ENCODE assay signal across 1 cellular context in the genomic region with DNA sequence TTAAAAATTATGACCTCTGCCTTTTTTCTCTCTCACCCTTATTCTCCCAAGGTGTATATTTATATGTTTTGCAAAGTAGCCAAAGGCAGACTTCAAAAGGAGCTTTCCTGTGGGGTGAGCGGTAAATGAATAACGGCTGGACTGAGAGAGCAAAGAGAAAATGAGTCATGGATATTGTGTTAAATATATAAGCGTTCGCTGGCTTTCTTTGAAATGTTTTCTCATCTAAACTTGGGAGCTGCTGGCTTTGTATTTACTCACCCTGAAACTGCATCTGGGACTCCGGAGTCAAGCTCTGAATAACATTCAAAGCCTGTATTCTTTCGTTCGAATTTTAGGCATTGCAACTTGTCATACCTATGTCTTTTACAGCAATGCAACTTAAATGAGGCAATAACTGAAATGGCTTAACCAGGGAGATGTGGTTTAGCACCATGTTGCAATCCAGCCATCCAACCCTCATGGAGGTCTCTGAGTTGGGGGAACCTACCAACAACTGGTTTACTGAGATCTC.
A peak's percentile ranks its signal among the peaks of the same experiment; 100 is the strongest.
TF ChIP-seq lines count a peak whose summit lies in the region.

No MANE protein-coding gene starts in this region.

TF ChIP-seq in HepG2, 621 proteins besides CTCF, POLR2A, EP300 and RAD21 (continues in another document):
- TF ChIP-seq ZNF773 (CRISPR knock-in tag; IDR thresholded peaks at IDR 0.05; ENCODE audit: borderline replicate concordance) (no peak), NR3C1 (CRISPR knock-in tag; IDR thresholded peaks at IDR 0.05) (no peak), ZNF746 (CRISPR knock-in tag; IDR thresholded peaks at IDR 0.05) (no peak), SMAD1 (CRISPR knock-in tag; IDR thresholded peaks at IDR 0.05; ENCODE audit: borderline replicate concordance, low read depth) (no peak), ZNF737 (CRISPR knock-in tag; IDR thresholded peaks at IDR 0.05; ENCODE audit: borderline replicate concordance) (no peak), ZNF569 (CRISPR knock-in tag; IDR thresholded peaks at IDR 0.05; ENCODE audit: borderline replicate concordance) (no peak), ETV5 (CRISPR knock-in tag; IDR thresholded peaks at IDR 0.05; ENCODE audit: borderline replicate concordance) (no peak; the same call in 1 of the 2 replicates), CHCHD3 (CRISPR knock-in tag; IDR thresholded peaks at IDR 0.05) (no peak), ZBTB7A (CRISPR knock-in tag; IDR thresholded peaks at IDR 0.05) (no peak), NONO (IDR thresholded peaks at IDR 0.05) (no peak), NONO (CRISPR knock-in tag; conservative IDR thresholded peaks at IDR 0.05) (no peak), SOX6 (IDR thresholded peaks at IDR 0.05) (no peak), SOX6 (CRISPR knock-in tag; IDR thresholded peaks at IDR 0.05) (peak; percentile 88), ZNF768 (CRISPR knock-in tag; IDR thresholded peaks at IDR 0.05) (no peak), MZF1 (CRISPR knock-in tag; IDR thresholded peaks at IDR 0.05; ENCODE audit: borderline replicate concordance) (no peak), JUN (CRISPR knock-in tag; IDR thresholded peaks at IDR 0.05) (peak; percentile 70; the same call in 1 of the 2 replicates), ZNF549 (CRISPR knock-in tag; IDR thresholded peaks at IDR 0.05) (no peak), MATR3 (CRISPR knock-in tag; IDR thresholded peaks at IDR 0.05) (no peak), FOXA3 (CRISPR knock-in tag; IDR thresholded peaks at IDR 0.05) (peak; percentile 71), ZNF781 (CRISPR knock-in tag; IDR thresholded peaks at IDR 0.05; ENCODE audit: borderline replicate concordance, not compliant biosample characterization) (peak; percentile 67), SIX1 (CRISPR knock-in tag; IDR thresholded peaks at IDR 0.05; ENCODE audit: borderline replicate concordance) (peak; percentile 51; the same call in 1 of the 2 replicates)
- TF ChIP-seq, protein P1, sequence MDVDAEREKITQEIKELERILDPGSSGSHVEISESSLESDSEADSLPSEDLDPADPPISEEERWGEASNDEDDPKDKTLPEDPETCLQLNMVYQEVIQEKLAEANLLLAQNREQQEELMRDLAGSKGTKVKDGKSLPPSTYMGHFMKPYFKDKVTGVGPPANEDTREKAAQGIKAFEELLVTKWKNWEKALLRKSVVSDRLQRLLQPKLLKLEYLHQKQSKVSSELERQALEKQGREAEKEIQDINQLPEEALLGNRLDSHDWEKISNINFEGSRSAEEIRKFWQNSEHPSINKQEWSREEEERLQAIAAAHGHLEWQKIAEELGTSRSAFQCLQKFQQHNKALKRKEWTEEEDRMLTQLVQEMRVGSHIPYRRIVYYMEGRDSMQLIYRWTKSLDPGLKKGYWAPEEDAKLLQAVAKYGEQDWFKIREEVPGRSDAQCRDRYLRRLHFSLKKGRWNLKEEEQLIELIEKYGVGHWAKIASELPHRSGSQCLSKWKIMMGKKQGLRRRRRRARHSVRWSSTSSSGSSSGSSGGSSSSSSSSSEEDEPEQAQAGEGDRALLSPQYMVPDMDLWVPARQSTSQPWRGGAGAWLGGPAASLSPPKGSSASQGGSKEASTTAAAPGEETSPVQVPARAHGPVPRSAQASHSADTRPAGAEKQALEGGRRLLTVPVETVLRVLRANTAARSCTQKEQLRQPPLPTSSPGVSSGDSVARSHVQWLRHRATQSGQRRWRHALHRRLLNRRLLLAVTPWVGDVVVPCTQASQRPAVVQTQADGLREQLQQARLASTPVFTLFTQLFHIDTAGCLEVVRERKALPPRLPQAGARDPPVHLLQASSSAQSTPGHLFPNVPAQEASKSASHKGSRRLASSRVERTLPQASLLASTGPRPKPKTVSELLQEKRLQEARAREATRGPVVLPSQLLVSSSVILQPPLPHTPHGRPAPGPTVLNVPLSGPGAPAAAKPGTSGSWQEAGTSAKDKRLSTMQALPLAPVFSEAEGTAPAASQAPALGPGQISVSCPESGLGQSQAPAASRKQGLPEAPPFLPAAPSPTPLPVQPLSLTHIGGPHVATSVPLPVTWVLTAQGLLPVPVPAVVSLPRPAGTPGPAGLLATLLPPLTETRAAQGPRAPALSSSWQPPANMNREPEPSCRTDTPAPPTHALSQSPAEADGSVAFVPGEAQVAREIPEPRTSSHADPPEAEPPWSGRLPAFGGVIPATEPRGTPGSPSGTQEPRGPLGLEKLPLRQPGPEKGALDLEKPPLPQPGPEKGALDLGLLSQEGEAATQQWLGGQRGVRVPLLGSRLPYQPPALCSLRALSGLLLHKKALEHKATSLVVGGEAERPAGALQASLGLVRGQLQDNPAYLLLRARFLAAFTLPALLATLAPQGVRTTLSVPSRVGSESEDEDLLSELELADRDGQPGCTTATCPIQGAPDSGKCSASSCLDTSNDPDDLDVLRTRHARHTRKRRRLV (CRISPR knock-in tag; IDR thresholded peaks at IDR 0.05): no peak
- TF ChIP-seq, protein P2, sequence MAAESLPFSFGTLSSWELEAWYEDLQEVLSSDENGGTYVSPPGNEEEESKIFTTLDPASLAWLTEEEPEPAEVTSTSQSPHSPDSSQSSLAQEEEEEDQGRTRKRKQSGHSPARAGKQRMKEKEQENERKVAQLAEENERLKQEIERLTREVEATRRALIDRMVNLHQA (CRISPR knock-in tag; IDR thresholded peaks at IDR 0.05): no peak
- TF ChIP-seq, protein P3, sequence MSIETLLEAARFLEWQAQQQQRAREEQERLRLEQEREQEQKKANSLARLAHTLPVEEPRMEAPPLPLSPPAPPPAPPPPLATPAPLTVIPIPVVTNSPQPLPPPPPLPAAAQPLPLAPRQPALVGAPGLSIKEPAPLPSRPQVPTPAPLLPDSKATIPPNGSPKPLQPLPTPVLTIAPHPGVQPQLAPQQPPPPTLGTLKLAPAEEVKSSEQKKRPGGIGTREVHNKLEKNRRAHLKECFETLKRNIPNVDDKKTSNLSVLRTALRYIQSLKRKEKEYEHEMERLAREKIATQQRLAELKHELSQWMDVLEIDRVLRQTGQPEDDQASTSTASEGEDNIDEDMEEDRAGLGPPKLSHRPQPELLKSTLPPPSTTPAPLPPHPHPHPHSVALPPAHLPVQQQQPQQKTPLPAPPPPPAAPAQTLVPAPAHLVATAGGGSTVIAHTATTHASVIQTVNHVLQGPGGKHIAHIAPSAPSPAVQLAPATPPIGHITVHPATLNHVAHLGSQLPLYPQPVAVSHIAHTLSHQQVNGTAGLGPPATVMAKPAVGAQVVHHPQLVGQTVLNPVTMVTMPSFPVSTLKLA (IDR thresholded peaks at IDR 0.05): no peak
- TF ChIP-seq, protein P4, sequence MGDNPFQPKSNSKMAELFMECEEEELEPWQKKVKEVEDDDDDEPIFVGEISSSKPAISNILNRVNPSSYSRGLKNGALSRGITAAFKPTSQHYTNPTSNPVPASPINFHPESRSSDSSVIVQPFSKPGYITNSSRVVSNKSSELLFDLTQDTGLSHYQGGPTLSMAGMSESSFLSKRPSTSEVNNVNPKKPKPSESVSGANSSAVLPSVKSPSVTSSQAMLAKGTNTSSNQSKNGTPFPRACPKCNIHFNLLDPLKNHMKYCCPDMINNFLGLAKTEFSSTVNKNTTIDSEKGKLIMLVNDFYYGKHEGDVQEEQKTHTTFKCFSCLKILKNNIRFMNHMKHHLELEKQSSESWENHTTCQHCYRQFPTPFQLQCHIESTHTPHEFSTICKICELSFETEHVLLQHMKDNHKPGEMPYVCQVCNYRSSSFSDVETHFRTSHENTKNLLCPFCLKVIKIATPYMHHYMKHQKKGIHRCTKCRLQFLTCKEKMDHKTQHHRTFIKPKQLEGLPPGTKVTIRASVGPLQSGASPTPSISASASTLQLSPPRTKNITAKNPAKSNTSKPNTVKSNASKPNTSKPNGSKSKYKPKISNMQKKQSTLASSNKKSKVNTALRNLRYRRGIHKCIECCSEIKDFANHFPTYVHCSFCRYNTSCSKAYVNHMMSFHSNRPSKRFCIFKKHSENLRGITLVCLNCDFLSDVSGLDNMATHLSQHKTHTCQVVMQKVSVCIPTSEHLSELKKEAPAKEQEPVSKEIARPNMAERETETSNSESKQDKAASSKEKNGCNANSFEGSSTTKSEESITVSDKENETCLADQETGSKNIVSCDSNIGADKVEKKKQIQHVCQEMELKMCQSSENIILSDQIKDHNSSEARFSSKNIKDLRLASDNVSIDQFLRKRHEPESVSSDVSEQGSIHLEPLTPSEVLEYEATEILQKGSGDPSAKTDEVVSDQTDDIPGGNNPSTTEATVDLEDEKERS (CRISPR knock-in tag; IDR thresholded peaks at IDR 0.05): peak; percentile 83
- TF ChIP-seq, protein P5, sequence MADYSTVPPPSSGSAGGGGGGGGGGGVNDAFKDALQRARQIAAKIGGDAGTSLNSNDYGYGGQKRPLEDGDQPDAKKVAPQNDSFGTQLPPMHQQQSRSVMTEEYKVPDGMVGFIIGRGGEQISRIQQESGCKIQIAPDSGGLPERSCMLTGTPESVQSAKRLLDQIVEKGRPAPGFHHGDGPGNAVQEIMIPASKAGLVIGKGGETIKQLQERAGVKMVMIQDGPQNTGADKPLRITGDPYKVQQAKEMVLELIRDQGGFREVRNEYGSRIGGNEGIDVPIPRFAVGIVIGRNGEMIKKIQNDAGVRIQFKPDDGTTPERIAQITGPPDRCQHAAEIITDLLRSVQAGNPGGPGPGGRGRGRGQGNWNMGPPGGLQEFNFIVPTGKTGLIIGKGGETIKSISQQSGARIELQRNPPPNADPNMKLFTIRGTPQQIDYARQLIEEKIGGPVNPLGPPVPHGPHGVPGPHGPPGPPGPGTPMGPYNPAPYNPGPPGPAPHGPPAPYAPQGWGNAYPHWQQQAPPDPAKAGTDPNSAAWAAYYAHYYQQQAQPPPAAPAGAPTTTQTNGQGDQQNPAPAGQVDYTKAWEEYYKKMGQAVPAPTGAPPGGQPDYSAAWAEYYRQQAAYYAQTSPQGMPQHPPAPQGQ (CRISPR knock-in tag; IDR thresholded peaks at IDR 0.05; ENCODE audit: borderline replicate concordance): no peak
- TF ChIP-seq, protein P6, sequence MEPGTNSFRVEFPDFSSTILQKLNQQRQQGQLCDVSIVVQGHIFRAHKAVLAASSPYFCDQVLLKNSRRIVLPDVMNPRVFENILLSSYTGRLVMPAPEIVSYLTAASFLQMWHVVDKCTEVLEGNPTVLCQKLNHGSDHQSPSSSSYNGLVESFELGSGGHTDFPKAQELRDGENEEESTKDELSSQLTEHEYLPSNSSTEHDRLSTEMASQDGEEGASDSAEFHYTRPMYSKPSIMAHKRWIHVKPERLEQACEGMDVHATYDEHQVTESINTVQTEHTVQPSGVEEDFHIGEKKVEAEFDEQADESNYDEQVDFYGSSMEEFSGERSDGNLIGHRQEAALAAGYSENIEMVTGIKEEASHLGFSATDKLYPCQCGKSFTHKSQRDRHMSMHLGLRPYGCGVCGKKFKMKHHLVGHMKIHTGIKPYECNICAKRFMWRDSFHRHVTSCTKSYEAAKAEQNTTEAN (CRISPR knock-in tag; conservative IDR thresholded peaks at IDR 0.05): peak; percentile 76
- TF ChIP-seq, protein P7, sequence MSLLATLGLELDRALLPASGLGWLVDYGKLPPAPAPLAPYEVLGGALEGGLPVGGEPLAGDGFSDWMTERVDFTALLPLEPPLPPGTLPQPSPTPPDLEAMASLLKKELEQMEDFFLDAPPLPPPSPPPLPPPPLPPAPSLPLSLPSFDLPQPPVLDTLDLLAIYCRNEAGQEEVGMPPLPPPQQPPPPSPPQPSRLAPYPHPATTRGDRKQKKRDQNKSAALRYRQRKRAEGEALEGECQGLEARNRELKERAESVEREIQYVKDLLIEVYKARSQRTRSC (CRISPR knock-in tag; IDR thresholded peaks at IDR 0.05; ENCODE audit: low read depth): no peak
- TF ChIP-seq, protein P8, sequence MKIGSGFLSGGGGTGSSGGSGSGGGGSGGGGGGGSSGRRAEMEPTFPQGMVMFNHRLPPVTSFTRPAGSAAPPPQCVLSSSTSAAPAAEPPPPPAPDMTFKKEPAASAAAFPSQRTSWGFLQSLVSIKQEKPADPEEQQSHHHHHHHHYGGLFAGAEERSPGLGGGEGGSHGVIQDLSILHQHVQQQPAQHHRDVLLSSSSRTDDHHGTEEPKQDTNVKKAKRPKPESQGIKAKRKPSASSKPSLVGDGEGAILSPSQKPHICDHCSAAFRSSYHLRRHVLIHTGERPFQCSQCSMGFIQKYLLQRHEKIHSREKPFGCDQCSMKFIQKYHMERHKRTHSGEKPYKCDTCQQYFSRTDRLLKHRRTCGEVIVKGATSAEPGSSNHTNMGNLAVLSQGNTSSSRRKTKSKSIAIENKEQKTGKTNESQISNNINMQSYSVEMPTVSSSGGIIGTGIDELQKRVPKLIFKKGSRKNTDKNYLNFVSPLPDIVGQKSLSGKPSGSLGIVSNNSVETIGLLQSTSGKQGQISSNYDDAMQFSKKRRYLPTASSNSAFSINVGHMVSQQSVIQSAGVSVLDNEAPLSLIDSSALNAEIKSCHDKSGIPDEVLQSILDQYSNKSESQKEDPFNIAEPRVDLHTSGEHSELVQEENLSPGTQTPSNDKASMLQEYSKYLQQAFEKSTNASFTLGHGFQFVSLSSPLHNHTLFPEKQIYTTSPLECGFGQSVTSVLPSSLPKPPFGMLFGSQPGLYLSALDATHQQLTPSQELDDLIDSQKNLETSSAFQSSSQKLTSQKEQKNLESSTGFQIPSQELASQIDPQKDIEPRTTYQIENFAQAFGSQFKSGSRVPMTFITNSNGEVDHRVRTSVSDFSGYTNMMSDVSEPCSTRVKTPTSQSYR (CRISPR knock-in tag; IDR thresholded peaks at IDR 0.05; ENCODE audit: borderline replicate concordance): no peak; the same call in 1 of the 2 replicates
- TF ChIP-seq, protein P9, sequence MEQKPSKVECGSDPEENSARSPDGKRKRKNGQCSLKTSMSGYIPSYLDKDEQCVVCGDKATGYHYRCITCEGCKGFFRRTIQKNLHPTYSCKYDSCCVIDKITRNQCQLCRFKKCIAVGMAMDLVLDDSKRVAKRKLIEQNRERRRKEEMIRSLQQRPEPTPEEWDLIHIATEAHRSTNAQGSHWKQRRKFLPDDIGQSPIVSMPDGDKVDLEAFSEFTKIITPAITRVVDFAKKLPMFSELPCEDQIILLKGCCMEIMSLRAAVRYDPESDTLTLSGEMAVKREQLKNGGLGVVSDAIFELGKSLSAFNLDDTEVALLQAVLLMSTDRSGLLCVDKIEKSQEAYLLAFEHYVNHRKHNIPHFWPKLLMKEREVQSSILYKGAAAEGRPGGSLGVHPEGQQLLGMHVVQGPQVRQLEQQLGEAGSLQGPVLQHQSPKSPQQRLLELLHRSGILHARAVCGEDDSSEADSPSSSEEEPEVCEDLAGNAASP (CRISPR knock-in tag; IDR thresholded peaks at IDR 0.05; ENCODE audit: borderline replicate concordance): no peak
- TF ChIP-seq, protein P10, sequence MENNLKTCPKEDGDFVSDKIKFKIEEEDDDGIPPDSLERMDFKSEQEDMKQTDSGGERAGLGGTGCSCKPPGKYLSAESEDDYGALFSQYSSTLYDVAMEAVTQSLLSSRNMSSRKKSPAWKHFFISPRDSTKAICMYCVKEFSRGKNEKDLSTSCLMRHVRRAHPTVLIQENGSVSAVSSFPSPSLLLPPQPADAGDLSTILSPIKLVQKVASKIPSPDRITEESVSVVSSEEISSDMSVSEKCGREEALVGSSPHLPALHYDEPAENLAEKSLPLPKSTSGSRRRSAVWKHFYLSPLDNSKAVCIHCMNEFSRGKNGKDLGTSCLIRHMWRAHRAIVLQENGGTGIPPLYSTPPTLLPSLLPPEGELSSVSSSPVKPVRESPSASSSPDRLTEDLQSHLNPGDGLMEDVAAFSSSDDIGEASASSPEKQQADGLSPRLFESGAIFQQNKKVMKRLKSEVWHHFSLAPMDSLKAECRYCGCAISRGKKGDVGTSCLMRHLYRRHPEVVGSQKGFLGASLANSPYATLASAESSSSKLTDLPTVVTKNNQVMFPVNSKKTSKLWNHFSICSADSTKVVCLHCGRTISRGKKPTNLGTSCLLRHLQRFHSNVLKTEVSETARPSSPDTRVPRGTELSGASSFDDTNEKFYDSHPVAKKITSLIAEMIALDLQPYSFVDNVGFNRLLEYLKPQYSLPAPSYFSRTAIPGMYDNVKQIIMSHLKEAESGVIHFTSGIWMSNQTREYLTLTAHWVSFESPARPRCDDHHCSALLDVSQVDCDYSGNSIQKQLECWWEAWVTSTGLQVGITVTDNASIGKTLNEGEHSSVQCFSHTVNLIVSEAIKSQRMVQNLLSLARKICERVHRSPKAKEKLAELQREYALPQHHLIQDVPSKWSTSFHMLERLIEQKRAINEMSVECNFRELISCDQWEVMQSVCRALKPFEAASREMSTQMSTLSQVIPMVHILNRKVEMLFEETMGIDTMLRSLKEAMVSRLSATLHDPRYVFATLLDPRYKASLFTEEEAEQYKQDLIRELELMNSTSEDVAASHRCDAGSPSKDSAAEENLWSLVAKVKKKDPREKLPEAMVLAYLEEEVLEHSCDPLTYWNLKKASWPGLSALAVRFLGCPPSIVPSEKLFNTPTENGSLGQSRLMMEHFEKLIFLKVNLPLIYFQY (CRISPR knock-in tag; IDR thresholded peaks at IDR 0.05; ENCODE audit: borderline replicate concordance): no peak
